In genomic region chr6:82084324-82084920, GRCh38 we compare ENCODE assay signal across 1 cellular context.
A peak's percentile ranks its signal among the peaks of the same experiment; 100 is the strongest.
TF ChIP-seq lines count a peak whose summit lies in the region.

No MANE protein-coding gene starts in this region.

TF ChIP-seq in HepG2, 621 proteins besides CTCF, POLR2A, EP300 and RAD21 (continued from another document and continues in another):
- TF ChIP-seq PAXIP1 (CRISPR knock-in tag; conservative IDR thresholded peaks at IDR 0.05) (peak; percentile 84), NFE2 (CRISPR knock-in tag; IDR thresholded peaks at IDR 0.05) (no peak), GABPA (IDR thresholded peaks at IDR 0.05; ENCODE audit: low read depth, low read length) (no peak), GABPA (CRISPR knock-in tag; IDR thresholded peaks at IDR 0.05; ENCODE audit: low read depth) (no peak), ZNF678 (CRISPR knock-in tag; IDR thresholded peaks at IDR 0.05) (no peak), ZNF263 (CRISPR knock-in tag; IDR thresholded peaks at IDR 0.05) (no peak), ZNF446 (CRISPR knock-in tag; IDR thresholded peaks at IDR 0.05) (no peak), ARID4A (CRISPR knock-in tag; IDR thresholded peaks at IDR 0.05; ENCODE audit: borderline replicate concordance) (no peak), NR2F2 (IDR thresholded peaks at IDR 0.05; ENCODE audit: borderline replicate concordance, low read depth) (peak; percentile 66; the same call in 1 of the 2 replicates), NCOA5 (CRISPR knock-in tag; IDR thresholded peaks at IDR 0.05) (no peak), ZNF709 (CRISPR knock-in tag; IDR thresholded peaks at IDR 0.05) (no peak), CREM (IDR thresholded peaks at IDR 0.05) (peak; percentile 90), CREM (CRISPR knock-in tag; IDR thresholded peaks at IDR 0.05) (no peak), PAX8 (CRISPR knock-in tag; IDR thresholded peaks at IDR 0.05; ENCODE audit: borderline replicate concordance) (no peak), HNRNPLL (IDR thresholded peaks at IDR 0.05; ENCODE audit: low read depth, low read length, poor library complexity, severe bottlenecking) (no peak), ZBTB7B (CRISPR knock-in tag; IDR thresholded peaks at IDR 0.05) (0 out of 2 replicates have a peak, but pooled peaks have one; percentile 39), ZBTB44 (CRISPR knock-in tag; IDR thresholded peaks at IDR 0.05) (no peak), ZNF639 (CRISPR knock-in tag; conservative IDR thresholded peaks at IDR 0.05) (no peak), ZNF674 (CRISPR knock-in tag; IDR thresholded peaks at IDR 0.05; ENCODE audit: low read depth) (no peak), ZNF737 (CRISPR knock-in tag; IDR thresholded peaks at IDR 0.05; ENCODE audit: borderline replicate concordance) (no peak), E2F5 (CRISPR knock-in tag; conservative IDR thresholded peaks at IDR 0.05) (no peak), TOPORS (CRISPR knock-in tag; IDR thresholded peaks at IDR 0.05) (no peak), SRF (IDR thresholded peaks at IDR 0.05; ENCODE audit: low read depth, low read length) (no peak), PTBP1 (IDR thresholded peaks at IDR 0.05; ENCODE audit: low read depth, low read length, poor library complexity, severe bottlenecking) (no peak), TARDBP (CRISPR knock-in tag; IDR thresholded peaks at IDR 0.05) (no peak; the same call in 1 of the 2 replicates), ZGPAT (CRISPR knock-in tag; IDR thresholded peaks at IDR 0.05) (peak; percentile 71), RBM22 (optimal IDR thresholded peaks at IDR 0.05; ENCODE audit: low read length) (no peak), SP1 (IDR thresholded peaks at IDR 0.05) (no peak), SP1 (CRISPR knock-in tag; IDR thresholded peaks at IDR 0.05) (no peak), ISL2 (CRISPR knock-in tag; IDR thresholded peaks at IDR 0.05) (peak; percentile 97), IKZF5 (CRISPR knock-in tag; IDR thresholded peaks at IDR 0.05) (no peak), FOXJ3 (CRISPR knock-in tag; IDR thresholded peaks at IDR 0.05; ENCODE audit: borderline replicate concordance) (peak; percentile 64; the same call in 1 of the 2 replicates), ZMAT5 (CRISPR knock-in tag; IDR thresholded peaks at IDR 0.05; ENCODE audit: borderline replicate concordance, low read depth) (no peak), MATR3 (CRISPR knock-in tag; IDR thresholded peaks at IDR 0.05) (no peak), NFIB (CRISPR knock-in tag; IDR thresholded peaks at IDR 0.05; ENCODE audit: borderline replicate concordance) (no peak), PRMT3 (CRISPR knock-in tag; IDR thresholded peaks at IDR 0.05; ENCODE audit: borderline replicate concordance, low read depth) (no peak), RBM39 (IDR thresholded peaks at IDR 0.05; ENCODE audit: low read depth, low read length, poor library complexity, severe bottlenecking) (no peak), KIAA2018 (CRISPR knock-in tag; IDR thresholded peaks at IDR 0.05; ENCODE audit: borderline replicate concordance) (no peak), HNRNPH1 (optimal IDR thresholded peaks at IDR 0.05; ENCODE audit: low read depth, low read length) (no peak)
